15 cellular contexts compared by ENCODE assay signal in the genomic region with DNA sequence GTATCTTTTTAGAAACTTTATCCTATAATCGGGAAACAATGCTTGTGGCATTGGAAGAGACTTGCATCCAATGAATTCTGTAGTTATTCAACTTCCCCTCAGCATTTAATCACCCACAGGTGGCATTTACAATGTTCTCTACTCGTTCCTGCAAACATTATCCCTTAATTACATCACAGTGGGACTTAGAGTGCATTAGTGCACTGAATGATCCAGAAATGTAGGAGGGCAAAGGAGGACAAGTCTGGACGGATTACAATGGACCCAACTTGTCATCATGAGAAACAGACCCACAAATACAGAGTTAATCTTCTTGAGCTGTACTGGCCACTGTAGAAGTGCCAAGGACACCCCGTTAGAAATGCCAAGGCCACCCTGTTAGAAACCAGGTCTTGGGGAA.
"Had no signal": no experiment of that assay in that cellular context is flagged by ENCODE, and none has a peak within 500 bp of the region (broad histone marks: within the 10 kb centered on the region; RNA-seq: fewer than 3 reads in every experiment).

No MANE protein-coding gene starts in this region.

- H3K27me3 ChIP-seq: thyroid gland had no signal

- H3K9me3 Mint-ChIP-seq: activated naive CD4-positive, alpha-beta T cell treated with anti-CD3 and anti-CD28 coated beads for 36 hours; brain had no signal

- H3K4me1 ChIP-seq: gastrocnemius medialis, left ventricle myocardium inferior, thyroid gland had no signal

- H3K27ac Mint-ChIP-seq: activated naive CD4-positive, alpha-beta T cell treated with anti-CD3 and anti-CD28 coated beads for 36 hours had no signal

- H3K4me3 ChIP-seq: dorsolateral prefrontal cortex, gastrocnemius medialis, left ventricle myocardium inferior, thyroid gland had no signal

- H3K36me3 ChIP-seq: gastrocnemius medialis, left ventricle myocardium inferior, thyroid gland had no signal

- H3K27ac ChIP-seq: dorsolateral prefrontal cortex, epithelial cell of prostate, gastrocnemius medialis, left ventricle myocardium inferior, thyroid gland, VCaP had no signal

- DNase-seq: activated CD4-positive, alpha-beta T cell treated with anti-CD3 and anti-CD28 coated beads, Interleukin-2, amount 50 U/mL, for 48 hours; activated naive CD4-positive, alpha-beta T cell treated with anti-CD3 and anti-CD28 coated beads for 36 hours; anterior cingulate cortex; central memory CD4-positive, alpha-beta T cell; dorsolateral prefrontal cortex; gastrocnemius medialis; head of caudate nucleus; left ventricle myocardium inferior; occipital lobe; retina; stimulated activated naive CD4-positive, alpha-beta T cell; thyroid gland had no signal

- H3K9me3 ChIP-seq: gastrocnemius medialis, left ventricle myocardium inferior, thyroid gland had no signal

- H3K36me3 Mint-ChIP-seq: brain had no signal

- ATAC-seq: gastrocnemius medialis had no signal

- H3K4me3 Mint-ChIP-seq: activated naive CD4-positive, alpha-beta T cell treated with anti-CD3 and anti-CD28 coated beads for 36 hours; brain had no signal
